8 cellular contexts compared by ENCODE assay signal in the genomic region with DNA sequence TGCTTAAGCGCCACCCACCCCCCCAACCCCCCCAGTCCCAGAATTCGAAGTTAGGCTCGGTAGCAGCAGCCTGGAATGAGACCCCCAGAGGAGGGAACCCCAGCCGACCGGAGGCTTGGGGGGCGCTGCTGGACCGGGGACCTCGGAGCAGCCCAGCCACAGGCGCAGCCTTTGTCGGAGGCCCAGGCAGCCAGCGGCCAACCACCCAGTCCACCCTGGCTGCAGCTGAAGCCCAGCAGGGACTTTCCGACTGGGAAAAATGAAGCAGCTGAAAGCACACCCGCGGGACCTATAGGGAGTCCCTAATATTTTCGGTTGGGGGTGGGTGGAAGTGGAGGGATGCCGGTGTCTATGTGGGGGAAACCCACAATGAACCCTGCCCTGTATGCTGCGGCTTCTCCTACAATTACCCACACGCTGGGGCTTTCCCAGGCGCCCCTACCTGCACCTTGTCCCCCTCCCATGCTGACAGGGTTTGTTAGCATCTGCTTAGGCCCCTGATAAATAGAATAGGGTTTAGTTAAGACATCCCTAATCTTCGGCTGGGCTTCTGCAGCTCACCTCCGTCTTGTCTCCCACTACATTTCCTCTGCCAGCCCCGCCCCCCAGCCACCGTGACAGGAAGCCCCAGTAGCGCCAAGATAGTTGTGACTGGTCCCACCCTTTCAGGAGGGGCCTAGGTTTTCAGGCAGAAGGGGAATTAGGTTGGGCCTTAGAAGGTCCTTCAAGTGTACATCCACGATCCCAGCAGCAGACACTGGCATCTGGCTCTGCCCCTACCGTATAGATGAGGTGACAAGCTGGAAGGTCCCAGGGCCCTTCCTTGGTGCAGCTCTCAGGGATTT. TPM values are rescaled to one million over a fixed set of nuclear protein-coding genes. Genes with fewer than 3 reads are reported as not detected.
DNase-seq lines count a peak whose midpoint lies in the region; ATAC-seq and TF ChIP-seq lines count a peak whose summit lies in the region.

No MANE protein-coding gene starts in this region.

- no peak overlapping the region for H2BK120ac ChIP-seq in H9 (ENCODE audit: low read depth, low read length, poor library complexity, severe bottlenecking)

- H3K4ac ChIP-seq in H9 (ENCODE audit: low read depth, low read length), result no peak overlapping the region

- H3K27ac ChIP-seq in H9 (ENCODE audit: insufficient read length, low read depth, low read length) (no peak overlapping the region), PC-3 (ENCODE audit: low read length) (no peak overlapping the region), neural progenitor cell (no peak overlapping the region), suprapubic skin (peak overlapping the region; percentile 71)

- H4K8ac ChIP-seq in H9 (replicated peaks; ENCODE audit: insufficient read length, low read depth, low read length), result no peak overlapping the region

- CTCF ChIA-PET in PC-3 (lab: Charles Lee), result no interaction called here

- H2AFZ ChIP-seq in H9 (ENCODE audit: low read length) (no peak overlapping the region), PC-3 (ENCODE audit: low read length) (peak overlapping the region; percentile 92; the same call in 1 of the 2 replicates), neural progenitor cell (replicated peaks) (no peak overlapping the region)

- peaks cover 12% of the 10 kb centered on the region for H3K27me3 Mint-ChIP-seq in H9 (ENCODE audit: low read depth)
- H3K27me3 Mint-ChIP-seq in neural progenitor cell (ENCODE audit: insufficient read depth, low read depth), result peaks cover 6% of the 10 kb centered on the region

- H2BK5ac ChIP-seq in H9 (ENCODE audit: insufficient read length, low read length), result no peak overlapping the region

- DNase-seq in DMS79 treated with DMSO at 0.1 percent for 48 hours (lab: John Stamatoyannopoulos, UW) (peak; percentile 34), H9 (peak; percentile 78), PC-3 (no peak), fibroblast of pulmonary artery (ENCODE audit: low read depth) (peak; percentile 60), neural progenitor cell (ENCODE audit: low spot score) (peak; percentile 81), suprapubic skin (ENCODE audit: low spot score in 2 of 2) (peak; percentile 85 to 87)
- peak; percentile 56 to 60 for DNase-seq in activated T-helper 1 cell treated with anti-CD3 and anti-CD28 coated beads, Interleukin-2, amount 50 U/mL, for 16 hours (ENCODE audit: low read depth in 1 of 2, low spot score in 1 of 2)

- no peak overlapping the region for H3K56ac ChIP-seq in H9 (ENCODE audit: insufficient read length, low read depth, low read length)

- no peak overlapping the region for H4K91ac ChIP-seq in H9 (ENCODE audit: insufficient read length, low read depth, low read length)

- H3K23me2 ChIP-seq in H9 (ENCODE audit: insufficient read length, low read depth, low read length, poor library complexity, severe bottlenecking), result peaks cover 13% of the 10 kb centered on the region

- H3K14ac ChIP-seq in H9 (ENCODE audit: insufficient read depth, low read length), result no peak overlapping the region

- no CpG with 5 or more reads among the region's 26 CpGs for WGBS in H9 (ENCODE audit: extremely low coverage, insufficient read length, low lambda C conversion rate)
- 8% methylated on average over 14 of the region's 26 CpGs for WGBS in suprapubic skin

- H3K27me3 ChIP-seq in H9 (ENCODE audit: insufficient read depth, low read length) (no peaks in the 10 kb centered on the region; the same call in 1 of the 2 replicates), PC-3 (ENCODE audit: low read length) (no peaks in the 10 kb centered on the region), neural progenitor cell (peaks cover 11% of the 10 kb centered on the region), suprapubic skin (no peaks in the 10 kb centered on the region)

- TF ChIP-seq CTCF in H9 (conservative IDR thresholded peaks at IDR 0.05) (no peak), PC-3 (conservative IDR thresholded peaks at IDR 0.05; ENCODE audit: low read depth, low read length) (no peak), fibroblast of pulmonary artery (IDR thresholded peaks at IDR 0.05; ENCODE audit: low read length, missing control alignments) (no peak), neural progenitor cell (IDR thresholded peaks at IDR 0.05) (peak; percentile 42), suprapubic skin (IDR thresholded peaks at IDR 0.05) (no peak)

- peaks cover 10% of the 10 kb centered on the region; the same call in 1 of the 2 replicates for H3K36me3 ChIP-seq in PC-3 (ENCODE audit: low read depth, low read length)
- H3K36me3 ChIP-seq in neural progenitor cell, result no peaks in the 10 kb centered on the region
- H3K36me3 ChIP-seq in suprapubic skin, result peaks cover 17% of the 10 kb centered on the region

- H3K4me1 Mint-ChIP-seq in H9, result peaks cover 43 to 45% of the 10 kb centered on the region in 2 experiments
- peaks cover 42% of the 10 kb centered on the region for H3K4me1 Mint-ChIP-seq in neural progenitor cell

- H3K4me2 ChIP-seq in H9 (ENCODE audit: insufficient read depth, insufficient read length, low read length), result peak overlapping the region; percentile 56
- H3K4me2 ChIP-seq in PC-3 (ENCODE audit: low read length), result peak overlapping the region; percentile 85
- peak overlapping the region; percentile 80 for H3K4me2 ChIP-seq in neural progenitor cell

- H3K4me3 ChIP-seq in PC-3 (ENCODE audit: low read length), result peak overlapping the region; percentile 67; the same call in 1 of the 2 replicates
- peak overlapping the region; percentile 62 for H3K4me3 ChIP-seq in fibroblast of pulmonary artery (replicated peaks; ENCODE audit: low read depth, low read length)
- peak overlapping the region; percentile 68 for H3K4me3 ChIP-seq in neural progenitor cell
- H3K4me3 ChIP-seq in suprapubic skin, result peak overlapping the region; percentile 57

- no peaks in the 10 kb centered on the region for H4K20me1 ChIP-seq in H9 (ENCODE audit: control insufficient read depth, insufficient read depth, insufficient read length)
- H4K20me1 ChIP-seq in PC-3 (ENCODE audit: low read length), result no peaks in the 10 kb centered on the region
- peaks cover 9% of the 10 kb centered on the region for H4K20me1 ChIP-seq in neural progenitor cell (ENCODE audit: low read depth)

- H3K4me1 ChIP-seq in H9 (ENCODE audit: insufficient read depth, low read length), result peaks cover 2% of the 10 kb centered on the region; the same call in 1 of the 2 replicates
- peaks cover 28% of the 10 kb centered on the region for H3K4me1 ChIP-seq in PC-3 (ENCODE audit: insufficient read depth, low read length)
- peaks cover 27% of the 10 kb centered on the region for H3K4me1 ChIP-seq in neural progenitor cell
- H3K4me1 ChIP-seq in suprapubic skin, result peaks cover 46% of the 10 kb centered on the region

- ATAC-seq in PC-3 (no peak), GM18517 (IDR thresholded peaks at IDR 0.05; ENCODE audit: unreplicated experiment) (no peak)

- intact Hi-C loops in PC-3 (cut with micrococcal nuclease), result loop anchor here (2.0 kb wide), 1 partner anchor 20 kb away; no protein-coding TSS in a partner anchor

- BruUV-seq in PC-3 (replicated peaks; lab: Mats Ljungman, UMichigan), result no TSS peak

- H3K9ac ChIP-seq in H9 (ENCODE audit: extremely low read depth, insufficient read length, low read length), result no peak overlapping the region
- H3K9ac ChIP-seq in PC-3 (ENCODE audit: low read length), result no peak overlapping the region
- H3K9ac ChIP-seq in neural progenitor cell, result no peak overlapping the region

- no peaks in the 10 kb centered on the region for H3F3A ChIP-seq in PC-3 (ENCODE audit: low read length, unreplicated experiment)
- peaks cover 58% of the 10 kb centered on the region for H3F3A ChIP-seq in neural progenitor cell (ENCODE audit: low read depth)

- H3K27ac Mint-ChIP-seq in H9 (peak overlapping the region in 1 of 3 experiments; percentile 71; a peak in 2 of 7 replicates), neural progenitor cell (no peak overlapping the region)

- H3K9me3 Mint-ChIP-seq in H9, result no peaks in the 10 kb centered on the region
- no peaks in the 10 kb centered on the region for H3K9me3 Mint-ChIP-seq in neural progenitor cell

- no peak for TF ChIP-seq POLR2A in suprapubic skin (IDR thresholded peaks at IDR 0.05)

- no peak overlapping the region for H2BK15ac ChIP-seq in H9 (ENCODE audit: low read depth, low read length)

- H3K9me3 ChIP-seq in H9 (ENCODE audit: control insufficient read depth, low read depth, low read length) (no peaks in the 10 kb centered on the region), PC-3 (ENCODE audit: low read length) (no peaks in the 10 kb centered on the region), neural progenitor cell (ENCODE audit: low read depth) (no peaks in the 10 kb centered on the region), suprapubic skin (no peaks in the 10 kb centered on the region)

- no peaks in the 10 kb centered on the region for H3K9me2 ChIP-seq in PC-3 (replicated peaks; ENCODE audit: low read length)

- H3K79me1 ChIP-seq in H9 (ENCODE audit: insufficient read depth, low read depth, low read length, poor library complexity, severe bottlenecking), result no peaks in the 10 kb centered on the region

- peak overlapping the region; percentile 69 to 81 for H3K4me3 Mint-ChIP-seq in H9
- H3K4me3 Mint-ChIP-seq in neural progenitor cell, result peak overlapping the region; percentile 84

- H2BK20ac ChIP-seq in H9 (ENCODE audit: low read depth, low read length, poor library complexity, severe bottlenecking), result no peak overlapping the region

- no peak overlapping the region for H2AK5ac ChIP-seq in H9 (ENCODE audit: insufficient read length, low read length)

- H3K79me2 ChIP-seq in H9 (ENCODE audit: insufficient read depth, low read length) (no peaks in the 10 kb centered on the region), PC-3 (ENCODE audit: low read length) (peaks cover 7% of the 10 kb centered on the region), neural progenitor cell (ENCODE audit: low read depth) (no peaks in the 10 kb centered on the region)

- no peak overlapping the region for H3K18ac ChIP-seq in H9 (ENCODE audit: insufficient read length, low read depth, low read length)

- H3K36me3 Mint-ChIP-seq in H9 (ENCODE audit: insufficient read depth in 1 of 3, low read depth in 3 of 3) (peaks cover 6 to 25% (median 19%) of the 10 kb centered on the region in 3 experiments; a peak in 6 of 7 replicates), neural progenitor cell (peaks cover 9% of the 10 kb centered on the region)

- no peak overlapping the region for H2BK12ac ChIP-seq in H9 (ENCODE audit: insufficient read length, low read depth, low read length)

- POLR2A ChIA-PET in PC-3 (lab: Charles Lee; ENCODE audit: unreplicated experiment), result interaction anchor here (0.6 kb wide), 1 partner anchor 1118 kb away, joined by 3 read pairs; no protein-coding TSS in a partner anchor

- no peak for TF ChIP-seq EP300 in suprapubic skin (IDR thresholded peaks at IDR 0.05)

- no peak overlapping the region for H3T11ph ChIP-seq in H9 (ENCODE audit: low read length)

- H4K5ac ChIP-seq in H9 (ENCODE audit: insufficient read length, low read depth, low read length), result no peak overlapping the region

- no peak overlapping the region for H3K23ac ChIP-seq in H9 (ENCODE audit: insufficient read length, low read depth, low read length)

RNA-seq across cellular contexts. Expression of a gene that starts 0.8 kb away (rescaled TPM):
- 20.7 and 21.3 TPM in 2 replicates for total RNA-seq in H9 (2021)
- 4.7 and 5.5 TPM in 2 replicates for total RNA-seq in PC-3 (2014; rRNA removed)
- 6.5 and 16.4 TPM in 2 replicates for total RNA-seq in neural progenitor cell (ENCODE audit: low replicate concordance)
- total RNA-seq in suprapubic skin, result 1 to 10 TPM in 3 of 4 donors, under 1 TPM in 1; 0.72 to 3.5 (median 2.0) TPM

RNA-seq across cellular contexts. Expression of a gene that starts 4.2 kb away (rescaled TPM):
- total RNA-seq in H9 (2021), result 5.1 and 5.3 TPM in 2 replicates
- total RNA-seq in PC-3 (2014; rRNA removed), result 8.5 and 11.8 TPM in 2 replicates
- total RNA-seq in neural progenitor cell (ENCODE audit: low replicate concordance), result 5.6 and 5.8 TPM in 2 replicates
- total RNA-seq in suprapubic skin, result 1 to 10 TPM; 1.7 to 4.4 (median 3.7) TPM

RNA-seq across cellular contexts. Expression of a gene that starts 7.7 kb away (rescaled TPM):
- total RNA-seq in H9 (2021), result not detected in 2 replicates
- not detected in 2 replicates for total RNA-seq in PC-3 (2014; rRNA removed)
- not detected in 2 replicates for total RNA-seq in neural progenitor cell (ENCODE audit: low replicate concordance)
- total RNA-seq in suprapubic skin, result not detected

RNA-seq across cellular contexts. Expression of a gene that starts 20.9 kb away (rescaled TPM):
- total RNA-seq in H9 (2021), result 19.5 and 19.7 TPM in 2 replicates
- total RNA-seq in PC-3 (2014; rRNA removed), result 4.2 and 7.7 TPM in 2 replicates
- 6.0 and 13.7 TPM in 2 replicates for total RNA-seq in neural progenitor cell (ENCODE audit: low replicate concordance)
- 10 to 100 TPM in 2 of 4 donors, 1 to 10 TPM in 2; 7.7 to 18.7 (median 12.6) TPM for total RNA-seq in suprapubic skin

RNA-seq across cellular contexts. Expression of a gene that starts 21.0 kb away (rescaled TPM):
- total RNA-seq in H9 (2021), result 222 and 224 TPM in 2 replicates
- total RNA-seq in PC-3 (2014; rRNA removed), result 413 and 442 TPM in 2 replicates
- 204 and 220 TPM in 2 replicates for total RNA-seq in neural progenitor cell (ENCODE audit: low replicate concordance)
- total RNA-seq in suprapubic skin, result 100 to 1,000 TPM in 3 of 4 donors, 10 to 100 TPM in 1; 98.8 to 211 (median 178) TPM
